In the genomic region with DNA sequence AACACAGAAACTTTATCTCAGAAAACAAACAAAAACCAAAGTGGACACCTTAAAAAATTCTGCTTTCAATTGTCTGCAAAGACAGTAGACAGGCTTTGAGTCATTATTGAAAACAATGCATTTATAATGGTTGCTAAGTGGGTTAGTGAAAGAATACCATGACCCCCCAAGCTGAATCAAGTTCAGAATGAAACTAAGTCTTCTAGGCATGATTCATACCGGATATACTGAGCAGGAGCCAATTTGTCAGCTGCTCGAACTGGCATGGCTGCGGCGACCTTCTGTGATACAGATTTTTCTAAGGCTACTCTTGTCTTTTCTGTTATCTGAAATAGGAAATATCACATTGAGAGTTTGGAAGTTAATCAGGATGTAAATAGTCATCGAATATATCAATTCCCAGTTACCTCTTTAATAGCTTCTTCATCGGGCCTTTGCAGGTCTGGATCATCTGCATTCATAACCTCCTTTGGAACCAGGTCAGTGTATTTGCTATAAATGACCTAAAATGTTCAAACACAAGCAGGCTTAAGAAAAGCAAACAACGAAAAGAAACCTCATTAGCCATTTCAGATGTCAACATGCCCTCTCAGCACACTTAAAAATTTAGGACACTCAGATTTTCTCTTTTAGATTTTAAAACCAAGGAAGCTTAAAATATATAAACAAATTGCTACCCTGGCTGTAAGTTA, we compare ENCODE assay signal across 8 cellular contexts. TPM values are rescaled to one million over a fixed set of nuclear protein-coding genes. Genes with fewer than 3 reads are reported as not detected.
DNase-seq lines count a peak whose midpoint lies in the region; ATAC-seq and TF ChIP-seq lines count a peak whose summit lies in the region.

No MANE protein-coding gene starts in this region.

- H3K36me3 ChIP-seq in OCI-LY3 (replicated peaks; ENCODE audit: low read depth, low read length), result peaks cover 49% of the 10 kb centered on the region

- H3K79me2 ChIP-seq in OCI-LY3 (ENCODE audit: low read length), result peaks cover 33% of the 10 kb centered on the region

- H3K9me3 ChIP-seq in OCI-LY3 (ENCODE audit: insufficient read depth, low read length), result no peaks in the 10 kb centered on the region

- H3K4me3 ChIP-seq in OCI-LY3 (ENCODE audit: low read length), result peak overlapping the region; percentile 16; the same call in 1 of the 2 replicates
- H3K4me3 ChIP-seq in epithelial cell of esophagus (ENCODE audit: low read length), result no peak overlapping the region

- peaks cover 4% of the 10 kb centered on the region; the same call in 1 of the 2 replicates for H4K20me1 ChIP-seq in OCI-LY3 (ENCODE audit: insufficient read depth, low read length)

- intact Hi-C loops in Right ventricle myocardium superior (cut with DNase I) (no loop called here), cardiac septum (cut with DNase I) (no loop called here)

- no peak for DNase-seq in Right ventricle myocardium superior
- no peak for DNase-seq in cardiac septum (ENCODE audit: low spot score)
- DNase-seq in epithelial cell of esophagus (ENCODE audit: low read depth), result peak; percentile 8
- DNase-seq in stimulated activated naive CD8-positive, alpha-beta T cell treated with anti-CD3 and anti-CD28 coated beads, Interleukin-15, Interleukin-2, amounts not matched to agents 100 U/mL and 50 U/mL, for 24 hours, result no peak
- DNase-seq in LoVo (ENCODE audit: low spot score), result no peak
- no peak for DNase-seq in NCI-H524 (lab: John Stamatoyannopoulos, UW)

- no peak overlapping the region for H3K9ac ChIP-seq in OCI-LY3 (ENCODE audit: low read length)

- peaks cover 11% of the 10 kb centered on the region for H3K4me1 ChIP-seq in OCI-LY3 (ENCODE audit: low read length)

- no peak overlapping the region for H2AFZ ChIP-seq in OCI-LY3 (ENCODE audit: low read depth, low read length)

- no peaks in the 10 kb centered on the region for H3K27me3 ChIP-seq in OCI-LY3 (ENCODE audit: low read depth, low read length)

- H3K4me2 ChIP-seq in OCI-LY3 (ENCODE audit: low read length), result peak overlapping the region; percentile 50

- peak overlapping the region; percentile 19; the same call in 1 of the 2 replicates for H3K27ac ChIP-seq in OCI-LY3 (ENCODE audit: low read length)

- peak; percentile 53 for ATAC-seq in Right ventricle myocardium superior (ENCODE audit: poor library complexity)
- ATAC-seq in stimulated activated naive CD8-positive, alpha-beta T cell treated with anti-CD3 and anti-CD28 coated beads, Interleukin-15, Interleukin-2, amounts not matched to agents 100 U/mL and 50 U/mL, for 24 hours, result peak; percentile 75
- no peak for ATAC-seq in HG02759 (IDR thresholded peaks at IDR 0.05; ENCODE audit: unreplicated experiment)

- TF ChIP-seq CTCF in OCI-LY3 (IDR thresholded peaks at IDR 0.05; ENCODE audit: low read depth, low read length), result no peak
- no peak for TF ChIP-seq CTCF in epithelial cell of esophagus (IDR thresholded peaks at IDR 0.05; ENCODE audit: insufficient read depth, low read depth, low read length, missing control alignments)

RNA-seq across cellular contexts. Expression of a gene that starts 22.3 kb away (rescaled TPM):
- total RNA-seq in Right ventricle myocardium superior (52.6 TPM), cardiac septum (55.6 TPM)

RNA-seq across cellular contexts. Expression of a gene that starts 30.8 kb away (rescaled TPM):
- total RNA-seq in Right ventricle myocardium superior (212 TPM), cardiac septum (129 TPM)

RNA-seq across cellular contexts. Expression of a gene that starts 30.9 kb away (rescaled TPM):
- total RNA-seq in Right ventricle myocardium superior (12.1 TPM), cardiac septum (8.3 TPM)
